Comparison of ENCODE assay signal across 8 cellular contexts in the genomic region with DNA sequence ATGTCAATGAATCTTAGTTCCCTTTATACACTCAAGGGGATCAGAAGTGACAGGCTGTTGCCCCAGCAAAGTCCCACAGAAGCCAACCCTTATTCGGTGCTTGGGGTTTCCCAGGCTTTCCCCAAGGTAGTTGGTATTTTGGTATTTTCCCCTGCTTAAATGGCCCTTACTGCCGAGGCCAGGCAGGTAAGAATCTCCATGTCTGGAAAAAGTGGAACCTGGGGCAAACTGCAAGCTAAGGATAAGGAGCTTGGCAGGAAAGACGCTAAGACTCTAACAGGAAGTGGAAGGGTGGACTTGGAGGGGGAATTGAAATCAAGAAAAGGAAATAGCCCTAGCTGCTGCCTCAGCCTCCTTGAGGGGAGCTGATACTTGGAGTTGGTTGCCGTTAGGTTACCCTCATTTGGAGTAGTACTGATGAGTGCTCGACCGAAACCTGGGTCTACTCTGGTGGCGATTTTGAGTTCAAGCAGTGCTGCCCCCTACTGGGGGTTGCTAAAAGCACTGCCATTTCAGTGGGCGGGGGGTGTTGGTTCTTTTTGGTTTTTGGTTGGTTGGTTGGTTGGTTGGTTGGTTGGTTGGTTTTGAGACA. TPM values are rescaled to one million over a fixed set of nuclear protein-coding genes. Genes with fewer than 3 reads are reported as not detected.
DNase-seq lines count a peak whose midpoint lies in the region; ATAC-seq and TF ChIP-seq lines count a peak whose summit lies in the region.

No MANE protein-coding gene starts in this region.

- H3K36me3 ChIP-seq in Loucy (ENCODE audit: insufficient read depth, low read length) (peaks cover 42% of the 10 kb centered on the region), prostate gland (peaks cover 3 to 9% of the 10 kb centered on the region in 2 donors)

- H3F3A ChIP-seq in Loucy (ENCODE audit: low read depth) = peaks cover 7% of the 10 kb centered on the region; the same call in 1 of the 2 replicates

- H3K27ac Mint-ChIP-seq in activated CD8-positive, alpha-beta T cell treated with anti-CD3 and anti-CD28 coated beads for 36 hours = peak overlapping the region; percentile 87

- H3K9ac ChIP-seq in Loucy (ENCODE audit: low read depth, low read length, poor library complexity, severe bottlenecking) = no peak overlapping the region

- peaks cover 25% of the 10 kb centered on the region for H3K36me3 Mint-ChIP-seq in activated CD8-positive, alpha-beta T cell treated with anti-CD3 and anti-CD28 coated beads for 36 hours (ENCODE audit: low read depth)

- H3K4me3 Mint-ChIP-seq in activated CD8-positive, alpha-beta T cell treated with anti-CD3 and anti-CD28 coated beads for 36 hours = no peak overlapping the region

- no peak overlapping the region for H2AFZ ChIP-seq in Loucy (ENCODE audit: low read length)

- H3K4me1 ChIP-seq in Loucy (ENCODE audit: insufficient read depth, low read length, poor library complexity, severe bottlenecking) = no peaks in the 10 kb centered on the region
- H3K4me1 ChIP-seq in prostate gland (replicated peaks) = no peaks in the 10 kb centered on the region

- H3K4me3 ChIP-seq in GM12865 (ENCODE audit: low read depth, low read length) (no peak overlapping the region), Loucy (ENCODE audit: low read length, poor library complexity, severe bottlenecking) (no peak overlapping the region), epithelial cell of esophagus (ENCODE audit: low read length) (no peak overlapping the region), prostate gland (no peak overlapping the region)

- POLR2A ChIA-PET in activated CD8-positive, alpha-beta T cell treated with anti-CD3 and anti-CD28 coated beads for 36 hours (lab: Charles Lee) = interaction anchor here (0.8 to 2.3 kb wide), 9 partner anchors 10 to 72 kb away, joined by 3 to 10 read pairs (median 4); a partner anchor contains a TSS

- peaks cover 27% of the 10 kb centered on the region for H3K4me1 Mint-ChIP-seq in activated CD8-positive, alpha-beta T cell treated with anti-CD3 and anti-CD28 coated beads for 36 hours (ENCODE audit: low read depth)

- no peak overlapping the region for H3K4me2 ChIP-seq in Loucy (ENCODE audit: low read depth, low read length, poor library complexity, severe bottlenecking)

- no peaks in the 10 kb centered on the region for H3K9me3 Mint-ChIP-seq in activated CD8-positive, alpha-beta T cell treated with anti-CD3 and anti-CD28 coated beads for 36 hours

- no peaks in the 10 kb centered on the region for H3K27me3 Mint-ChIP-seq in activated CD8-positive, alpha-beta T cell treated with anti-CD3 and anti-CD28 coated beads for 36 hours

- H3K27ac ChIP-seq in prostate gland = no peak overlapping the region

- peak; percentile 69 for ATAC-seq in GM21825 (IDR thresholded peaks at IDR 0.05; ENCODE audit: unreplicated experiment)
- ATAC-seq in activated CD8-positive, alpha-beta T cell treated with anti-CD3 and anti-CD28 coated beads for 36 hours = peak; percentile 84

- TF ChIP-seq POLR2A in prostate gland (IDR thresholded peaks at IDR 0.05) = no peak

- no peaks in the 10 kb centered on the region for H4K20me1 ChIP-seq in Loucy (ENCODE audit: insufficient read depth, low read length, poor library complexity, severe bottlenecking)

- WGBS in prostate gland = 54% methylated on average over 8 of the region's 8 CpGs

- peak; percentile 86 for DNase-seq in GM12865 (ENCODE audit: low read depth)
- peak; percentile 80 for DNase-seq in activated CD8-positive, alpha-beta T cell treated with anti-CD3 and anti-CD28 coated beads for 36 hours
- DNase-seq in epithelial cell of esophagus (ENCODE audit: low read depth) = peak; percentile 56
- DNase-seq in prostate gland (ENCODE audit: low spot score) = no peak
- DNase-seq in NCI-H226 = no peak
- DNase-seq in cerebellum (ENCODE audit: low spot score) = no peak

- no peaks in the 10 kb centered on the region for H3K27me3 ChIP-seq in Loucy (ENCODE audit: insufficient read depth, low read length, poor library complexity, severe bottlenecking)
- no peaks in the 10 kb centered on the region for H3K27me3 ChIP-seq in prostate gland (replicated peaks; ENCODE audit: insufficient read depth)

- H3K9me3 ChIP-seq in Loucy (ENCODE audit: insufficient read depth, low read depth, low read length) (no peaks in the 10 kb centered on the region), prostate gland (no peaks in the 10 kb centered on the region)

- intact Hi-C loops in activated CD8-positive, alpha-beta T cell treated with anti-CD3 and anti-CD28 coated beads for 36 hours (cut with micrococcal nuclease) = loop anchor here (5.0 kb wide), 2 partner anchors 35 to 70 kb away; no protein-coding TSS in a partner anchor
- intact Hi-C loops in prostate gland (cut with DNase I) = loop anchor here (5.0 kb wide), 1 partner anchor 70 kb away; no protein-coding TSS in a partner anchor

- TF ChIP-seq CTCF in GM12865 (IDR thresholded peaks at IDR 0.05; ENCODE audit: insufficient read depth, low read depth, low read length, missing control alignments) (peak; percentile 74), Loucy (conservative IDR thresholded peaks at IDR 0.05; ENCODE audit: low read length) (peak; percentile 80), epithelial cell of esophagus (IDR thresholded peaks at IDR 0.05; ENCODE audit: insufficient read depth, low read depth, low read length, missing control alignments) (peak; percentile 60), prostate gland (IDR thresholded peaks at IDR 0.05) (peak in 3 of 4 experiments; percentile 31 to 47 (median 45))
- peak; percentile 62 for TF ChIP-seq CTCF in activated CD8-positive, alpha-beta T cell treated with anti-CD3 and anti-CD28 coated beads for 36 hours (IDR thresholded peaks at IDR 0.05)

- no peaks in the 10 kb centered on the region for H3K79me2 ChIP-seq in Loucy (ENCODE audit: insufficient read depth, low read length)

- CTCF ChIA-PET in activated CD8-positive, alpha-beta T cell treated with anti-CD3 and anti-CD28 coated beads for 36 hours (lab: Charles Lee) = interaction anchor here (0.6 to 4.7 kb wide), 27 partner anchors 10 to 135 kb away, joined by 3 to 41 read pairs (median 4); a partner anchor contains a TSS

- H3K9me2 ChIP-seq in Loucy (replicated peaks; ENCODE audit: low read depth, low read length) = no peaks in the 10 kb centered on the region

RNA-seq across cellular contexts. Expression of a gene that starts 3.3 kb away (rescaled TPM):
- total RNA-seq in activated CD8-positive, alpha-beta T cell treated with anti-CD3 and anti-CD28 coated beads for 36 hours = under 1 TPM; 0.16 to 0.45 TPM
- under 1 TPM in 1 of 2 donors, not detected in 1; 0.91 TPM for total RNA-seq in prostate gland
- 0.18 TPM for total RNA-seq in cerebellum

RNA-seq across cellular contexts. Expression of a gene that starts 12.5 kb away (rescaled TPM):
- 10 to 100 TPM; 75.8 to 82.8 TPM for total RNA-seq in activated CD8-positive, alpha-beta T cell treated with anti-CD3 and anti-CD28 coated beads for 36 hours
- total RNA-seq in prostate gland (100 to 1,000 TPM; 217 to 237 TPM), cerebellum (52.1 TPM)

RNA-seq across cellular contexts. Expression of a gene that starts 12.8 kb away (rescaled TPM):
- 10 to 100 TPM; 19.8 to 24.4 TPM for total RNA-seq in activated CD8-positive, alpha-beta T cell treated with anti-CD3 and anti-CD28 coated beads for 36 hours
- total RNA-seq in prostate gland (100 to 1,000 TPM; 103 to 145 TPM), cerebellum (12.2 TPM)

RNA-seq across cellular contexts. Expression of a gene that starts 34.8 kb away (rescaled TPM):
- 10 to 100 TPM; 53.5 to 57.9 TPM for total RNA-seq in activated CD8-positive, alpha-beta T cell treated with anti-CD3 and anti-CD28 coated beads for 36 hours
- total RNA-seq in prostate gland = 100 to 1,000 TPM; 139 to 193 TPM
- 10.7 TPM for total RNA-seq in cerebellum

RNA-seq across cellular contexts. Expression of a gene that starts 40.5 kb away (rescaled TPM):
- 100 to 1,000 TPM; 636 to 644 TPM for total RNA-seq in activated CD8-positive, alpha-beta T cell treated with anti-CD3 and anti-CD28 coated beads for 36 hours
- 100 to 1,000 TPM; 182 to 207 TPM for total RNA-seq in prostate gland
- total RNA-seq in cerebellum = 103 TPM

Comparison
In these comparisons a context has a peak if more than half of its experiments do, and no peak if none do; other contexts are left out.
1. DNase-seq: peak in GM12865 (single experiment), activated CD8-positive, alpha-beta T cell treated with anti-CD3 and anti-CD28 coated beads for 36 hours (single experiment) and epithelial cell of esophagus (single experiment); none in prostate gland (single experiment), NCI-H226 (single experiment) and cerebellum (single experiment).
2. Peak in every context shown above with its lines, with median percentiles within 50 percentile points of each other: CTCF ChIP-seq.